ENCODE assay signal across 1 cellular context in genomic region chr1:232805269-232806070, GRCh38.
TF ChIP-seq lines count a peak whose summit lies in the region.

MAP10 (plus strand) TSS chr1:232805416; CDS start chr1:232805450, 34 bp downstream.

TF ChIP-seq in K562, 482 proteins besides CTCF, POLR2A, EP300 and RAD21 (continued from another document and continues in another):
- TF ChIP-seq NFXL1 (CRISPR knock-in tag; IDR thresholded peaks at IDR 0.05) (no peak), MEIS2 (IDR thresholded peaks at IDR 0.05; ENCODE audit: partially characterized antibody) (no peak), BHLHE40 (IDR thresholded peaks at IDR 0.05; ENCODE audit: low read length) (no peak), RBM22 (IDR thresholded peaks at IDR 0.05; ENCODE audit: low read depth, low read length, poor library complexity, severe bottlenecking) (no peak), GATA2 (CRISPR knock-in tag; IDR thresholded peaks at IDR 0.05) (no peak), HDAC3 (IDR thresholded peaks at IDR 0.05; ENCODE audit: borderline replicate concordance, partially characterized antibody) (peak; percentile 54), ZNF436 (CRISPR knock-in tag; IDR thresholded peaks at IDR 0.05) (no peak), MCM7 (IDR thresholded peaks at IDR 0.05) (no peak), ZNF444 (CRISPR knock-in tag; IDR thresholded peaks at IDR 0.05) (no peak), DPF2 (IDR thresholded peaks at IDR 0.05) (no peak), FOXK2 (conservative IDR thresholded peaks at IDR 0.05 in 1 of 2, IDR thresholded peaks at IDR 0.05 in 1 of 2; ENCODE audit: low read depth in 2 of 2) (no peak), RBM15 (IDR thresholded peaks at IDR 0.05; ENCODE audit: insufficient read depth, low read length) (no peak), RBFOX2 (IDR thresholded peaks at IDR 0.05; ENCODE audit: low read depth, low read length) (peak; percentile 89), RBBP5 (IDR thresholded peaks at IDR 0.05; ENCODE audit: borderline replicate concordance, insufficient read depth, low read length, poor library complexity, severe bottlenecking) (peak; percentile 59), POU5F1 (IDR thresholded peaks at IDR 0.05; ENCODE audit: borderline replicate concordance, low read depth, low read length, partially characterized antibody) (no peak), MEF2D (tag; conservative IDR thresholded peaks at IDR 0.05; ENCODE audit: low read depth) (no peak), NR3C1 (CRISPR knock-in tag; IDR thresholded peaks at IDR 0.05) (no peak), RFX1 (IDR thresholded peaks at IDR 0.05) (peak; percentile 84), SIN3A (IDR thresholded peaks at IDR 0.05; ENCODE audit: borderline replicate concordance in 2 of 2, control insufficient read depth in 1 of 2, low read depth in 2 of 2, low read length in 2 of 2) (no peak; a peak in 1 of 4 replicates), ZNF507 (tag; conservative IDR thresholded peaks at IDR 0.05) (no peak), DIDO1 (tag; IDR thresholded peaks at IDR 0.05; ENCODE audit: low read depth) (no peak), HLTF (IDR thresholded peaks at IDR 0.05) (no peak), NBN (IDR thresholded peaks at IDR 0.05; ENCODE audit: low read depth) (no peak), ZNF655 (CRISPR knock-in tag; IDR thresholded peaks at IDR 0.05) (no peak), ZNF644 (tag; IDR thresholded peaks at IDR 0.05; ENCODE audit: low read depth) (no peak), GTF2F1 (IDR thresholded peaks at IDR 0.05; ENCODE audit: low read depth, low read length) (no peak), HMG20B (CRISPR knock-in tag; IDR thresholded peaks at IDR 0.05) (no peak), C11orf30 (IDR thresholded peaks at IDR 0.05; ENCODE audit: low read depth) (no peak), DDX20 (tag; IDR thresholded peaks at IDR 0.05; ENCODE audit: low read depth) (no peak), ZNF347 (CRISPR knock-in tag; IDR thresholded peaks at IDR 0.05; ENCODE audit: low read depth) (no peak), PRMT5 (CRISPR knock-in tag; IDR thresholded peaks at IDR 0.05) (no peak), ZFP36 (IDR thresholded peaks at IDR 0.05; ENCODE audit: low read depth, low read length, partially characterized antibody) (no peak), IFI16 (CRISPR knock-in tag; IDR thresholded peaks at IDR 0.05) (no peak), PHF8 (IDR thresholded peaks at IDR 0.05; ENCODE audit: borderline replicate concordance, low read length) (peak; percentile 73), NR2C1 (IDR thresholded peaks at IDR 0.05) (no peak), NR2C1 (tag; IDR thresholded peaks at IDR 0.05) (no peak), CAMTA2 (CRISPR knock-in tag; conservative IDR thresholded peaks at IDR 0.05) (no peak), SRSF9 (IDR thresholded peaks at IDR 0.05; ENCODE audit: borderline replicate concordance, low read depth, low read length) (no peak)
- TF ChIP-seq, protein P1, sequence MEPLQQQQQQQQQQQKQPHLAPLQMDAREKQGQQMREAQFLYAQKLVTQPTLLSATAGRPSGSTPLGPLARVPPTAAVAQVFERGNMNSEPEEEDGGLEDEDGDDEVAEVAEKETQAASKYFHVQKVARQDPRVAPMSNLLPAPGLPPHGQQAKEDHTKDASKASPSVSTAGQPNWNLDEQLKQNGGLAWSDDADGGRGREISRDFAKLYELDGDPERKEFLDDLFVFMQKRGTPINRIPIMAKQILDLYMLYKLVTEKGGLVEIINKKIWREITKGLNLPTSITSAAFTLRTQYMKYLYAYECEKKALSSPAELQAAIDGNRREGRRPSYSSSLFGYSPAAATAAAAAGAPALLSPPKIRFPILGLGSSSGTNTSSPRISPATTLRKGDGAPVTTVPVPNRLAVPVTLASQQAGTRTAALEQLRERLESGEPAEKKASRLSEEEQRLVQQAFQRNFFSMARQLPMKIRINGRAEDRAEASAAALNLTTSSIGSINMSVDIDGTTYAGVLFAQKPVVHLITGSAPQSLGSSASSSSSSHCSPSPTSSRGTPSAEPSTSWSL (CRISPR knock-in tag; IDR thresholded peaks at IDR 0.05; ENCODE audit: borderline replicate concordance): no peak
- TF ChIP-seq, protein P2, sequence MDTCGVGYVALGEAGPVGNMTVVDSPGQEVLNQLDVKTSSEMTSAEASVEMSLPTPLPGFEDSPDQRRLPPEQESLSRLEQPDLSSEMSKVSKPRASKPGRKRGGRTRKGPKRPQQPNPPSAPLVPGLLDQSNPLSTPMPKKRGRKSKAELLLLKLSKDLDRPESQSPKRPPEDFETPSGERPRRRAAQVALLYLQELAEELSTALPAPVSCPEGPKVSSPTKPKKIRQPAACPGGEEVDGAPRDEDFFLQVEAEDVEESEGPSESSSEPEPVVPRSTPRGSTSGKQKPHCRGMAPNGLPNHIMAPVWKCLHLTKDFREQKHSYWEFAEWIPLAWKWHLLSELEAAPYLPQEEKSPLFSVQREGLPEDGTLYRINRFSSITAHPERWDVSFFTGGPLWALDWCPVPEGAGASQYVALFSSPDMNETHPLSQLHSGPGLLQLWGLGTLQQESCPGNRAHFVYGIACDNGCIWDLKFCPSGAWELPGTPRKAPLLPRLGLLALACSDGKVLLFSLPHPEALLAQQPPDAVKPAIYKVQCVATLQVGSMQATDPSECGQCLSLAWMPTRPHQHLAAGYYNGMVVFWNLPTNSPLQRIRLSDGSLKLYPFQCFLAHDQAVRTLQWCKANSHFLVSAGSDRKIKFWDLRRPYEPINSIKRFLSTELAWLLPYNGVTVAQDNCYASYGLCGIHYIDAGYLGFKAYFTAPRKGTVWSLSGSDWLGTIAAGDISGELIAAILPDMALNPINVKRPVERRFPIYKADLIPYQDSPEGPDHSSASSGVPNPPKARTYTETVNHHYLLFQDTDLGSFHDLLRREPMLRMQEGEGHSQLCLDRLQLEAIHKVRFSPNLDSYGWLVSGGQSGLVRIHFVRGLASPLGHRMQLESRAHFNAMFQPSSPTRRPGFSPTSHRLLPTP (IDR thresholded peaks at IDR 0.05; ENCODE audit: borderline replicate concordance, extremely low read depth, insufficient read length): no peak
- TF ChIP-seq, protein P3, sequence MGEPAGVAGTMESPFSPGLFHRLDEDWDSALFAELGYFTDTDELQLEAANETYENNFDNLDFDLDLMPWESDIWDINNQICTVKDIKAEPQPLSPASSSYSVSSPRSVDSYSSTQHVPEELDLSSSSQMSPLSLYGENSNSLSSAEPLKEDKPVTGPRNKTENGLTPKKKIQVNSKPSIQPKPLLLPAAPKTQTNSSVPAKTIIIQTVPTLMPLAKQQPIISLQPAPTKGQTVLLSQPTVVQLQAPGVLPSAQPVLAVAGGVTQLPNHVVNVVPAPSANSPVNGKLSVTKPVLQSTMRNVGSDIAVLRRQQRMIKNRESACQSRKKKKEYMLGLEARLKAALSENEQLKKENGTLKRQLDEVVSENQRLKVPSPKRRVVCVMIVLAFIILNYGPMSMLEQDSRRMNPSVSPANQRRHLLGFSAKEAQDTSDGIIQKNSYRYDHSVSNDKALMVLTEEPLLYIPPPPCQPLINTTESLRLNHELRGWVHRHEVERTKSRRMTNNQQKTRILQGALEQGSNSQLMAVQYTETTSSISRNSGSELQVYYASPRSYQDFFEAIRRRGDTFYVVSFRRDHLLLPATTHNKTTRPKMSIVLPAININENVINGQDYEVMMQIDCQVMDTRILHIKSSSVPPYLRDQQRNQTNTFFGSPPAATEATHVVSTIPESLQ (CRISPR knock-in tag; IDR thresholded peaks at IDR 0.05): no peak
- TF ChIP-seq, protein P4, sequence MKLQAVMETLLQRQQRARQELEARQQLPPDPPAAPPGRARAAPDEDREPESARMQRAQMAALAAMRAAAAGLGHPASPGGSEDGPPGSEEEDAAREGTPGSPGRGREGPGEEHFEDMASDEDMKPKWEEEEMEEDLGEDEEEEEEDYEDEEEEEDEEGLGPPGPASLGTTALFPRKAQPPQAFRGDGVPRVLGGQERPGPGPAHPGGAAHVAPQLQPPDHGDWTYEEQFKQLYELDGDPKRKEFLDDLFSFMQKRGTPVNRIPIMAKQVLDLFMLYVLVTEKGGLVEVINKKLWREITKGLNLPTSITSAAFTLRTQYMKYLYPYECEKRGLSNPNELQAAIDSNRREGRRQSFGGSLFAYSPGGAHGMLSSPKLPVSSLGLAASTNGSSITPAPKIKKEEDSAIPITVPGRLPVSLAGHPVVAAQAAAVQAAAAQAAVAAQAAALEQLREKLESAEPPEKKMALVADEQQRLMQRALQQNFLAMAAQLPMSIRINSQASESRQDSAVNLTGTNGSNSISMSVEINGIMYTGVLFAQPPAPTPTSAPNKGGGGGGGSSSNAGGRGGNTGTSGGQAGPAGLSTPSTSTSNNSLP (IDR thresholded peaks at IDR 0.05; ENCODE audit: borderline replicate concordance, low read depth, low read length): no peak
- TF ChIP-seq, protein P5, sequence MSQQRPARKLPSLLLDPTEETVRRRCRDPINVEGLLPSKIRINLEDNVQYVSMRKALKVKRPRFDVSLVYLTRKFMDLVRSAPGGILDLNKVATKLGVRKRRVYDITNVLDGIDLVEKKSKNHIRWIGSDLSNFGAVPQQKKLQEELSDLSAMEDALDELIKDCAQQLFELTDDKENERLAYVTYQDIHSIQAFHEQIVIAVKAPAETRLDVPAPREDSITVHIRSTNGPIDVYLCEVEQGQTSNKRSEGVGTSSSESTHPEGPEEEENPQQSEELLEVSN (IDR thresholded peaks at IDR 0.05; ENCODE audit: borderline replicate concordance in 1 of 2, extremely low read depth in 1 of 2, insufficient read depth in 1 of 2, insufficient read length in 1 of 2, low read depth in 1 of 2, low read length in 1 of 2, poor library complexity in 1 of 2, severe bottlenecking in 1 of 2): peak in 1 of 2 experiments; percentile 54
- TF ChIP-seq, protein P6, sequence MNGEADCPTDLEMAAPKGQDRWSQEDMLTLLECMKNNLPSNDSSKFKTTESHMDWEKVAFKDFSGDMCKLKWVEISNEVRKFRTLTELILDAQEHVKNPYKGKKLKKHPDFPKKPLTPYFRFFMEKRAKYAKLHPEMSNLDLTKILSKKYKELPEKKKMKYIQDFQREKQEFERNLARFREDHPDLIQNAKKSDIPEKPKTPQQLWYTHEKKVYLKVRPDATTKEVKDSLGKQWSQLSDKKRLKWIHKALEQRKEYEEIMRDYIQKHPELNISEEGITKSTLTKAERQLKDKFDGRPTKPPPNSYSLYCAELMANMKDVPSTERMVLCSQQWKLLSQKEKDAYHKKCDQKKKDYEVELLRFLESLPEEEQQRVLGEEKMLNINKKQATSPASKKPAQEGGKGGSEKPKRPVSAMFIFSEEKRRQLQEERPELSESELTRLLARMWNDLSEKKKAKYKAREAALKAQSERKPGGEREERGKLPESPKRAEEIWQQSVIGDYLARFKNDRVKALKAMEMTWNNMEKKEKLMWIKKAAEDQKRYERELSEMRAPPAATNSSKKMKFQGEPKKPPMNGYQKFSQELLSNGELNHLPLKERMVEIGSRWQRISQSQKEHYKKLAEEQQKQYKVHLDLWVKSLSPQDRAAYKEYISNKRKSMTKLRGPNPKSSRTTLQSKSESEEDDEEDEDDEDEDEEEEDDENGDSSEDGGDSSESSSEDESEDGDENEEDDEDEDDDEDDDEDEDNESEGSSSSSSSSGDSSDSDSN (IDR thresholded peaks at IDR 0.05; ENCODE audit: borderline replicate concordance in 1 of 2, low read depth in 2 of 2, low read length in 2 of 2): no peak
- TF ChIP-seq, protein P7, sequence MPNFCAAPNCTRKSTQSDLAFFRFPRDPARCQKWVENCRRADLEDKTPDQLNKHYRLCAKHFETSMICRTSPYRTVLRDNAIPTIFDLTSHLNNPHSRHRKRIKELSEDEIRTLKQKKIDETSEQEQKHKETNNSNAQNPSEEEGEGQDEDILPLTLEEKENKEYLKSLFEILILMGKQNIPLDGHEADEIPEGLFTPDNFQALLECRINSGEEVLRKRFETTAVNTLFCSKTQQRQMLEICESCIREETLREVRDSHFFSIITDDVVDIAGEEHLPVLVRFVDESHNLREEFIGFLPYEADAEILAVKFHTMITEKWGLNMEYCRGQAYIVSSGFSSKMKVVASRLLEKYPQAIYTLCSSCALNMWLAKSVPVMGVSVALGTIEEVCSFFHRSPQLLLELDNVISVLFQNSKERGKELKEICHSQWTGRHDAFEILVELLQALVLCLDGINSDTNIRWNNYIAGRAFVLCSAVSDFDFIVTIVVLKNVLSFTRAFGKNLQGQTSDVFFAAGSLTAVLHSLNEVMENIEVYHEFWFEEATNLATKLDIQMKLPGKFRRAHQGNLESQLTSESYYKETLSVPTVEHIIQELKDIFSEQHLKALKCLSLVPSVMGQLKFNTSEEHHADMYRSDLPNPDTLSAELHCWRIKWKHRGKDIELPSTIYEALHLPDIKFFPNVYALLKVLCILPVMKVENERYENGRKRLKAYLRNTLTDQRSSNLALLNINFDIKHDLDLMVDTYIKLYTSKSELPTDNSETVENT (CRISPR knock-in tag; IDR thresholded peaks at IDR 0.05): no peak
- TF ChIP-seq, protein P8, sequence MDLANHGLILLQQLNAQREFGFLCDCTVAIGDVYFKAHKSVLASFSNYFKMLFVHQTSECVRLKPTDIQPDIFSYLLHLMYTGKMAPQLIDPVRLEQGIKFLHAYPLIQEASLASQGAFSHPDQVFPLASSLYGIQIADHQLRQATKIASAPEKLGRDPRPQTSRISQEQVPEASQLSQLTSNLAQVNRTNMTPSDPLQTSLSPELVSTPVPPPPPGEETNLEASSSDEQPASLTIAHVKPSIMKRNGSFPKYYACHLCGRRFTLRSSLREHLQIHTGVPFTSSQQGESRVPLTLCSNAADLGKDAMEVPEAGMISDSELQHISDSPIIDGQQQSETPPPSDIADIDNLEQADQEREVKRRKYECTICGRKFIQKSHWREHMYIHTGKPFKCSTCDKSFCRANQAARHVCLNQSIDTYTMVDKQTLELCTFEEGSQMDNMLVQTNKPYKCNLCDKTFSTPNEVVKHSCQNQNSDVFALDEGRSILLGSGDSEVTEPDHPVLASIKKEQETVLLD (IDR thresholded peaks at IDR 0.05): no peak
- TF ChIP-seq, protein P9, sequence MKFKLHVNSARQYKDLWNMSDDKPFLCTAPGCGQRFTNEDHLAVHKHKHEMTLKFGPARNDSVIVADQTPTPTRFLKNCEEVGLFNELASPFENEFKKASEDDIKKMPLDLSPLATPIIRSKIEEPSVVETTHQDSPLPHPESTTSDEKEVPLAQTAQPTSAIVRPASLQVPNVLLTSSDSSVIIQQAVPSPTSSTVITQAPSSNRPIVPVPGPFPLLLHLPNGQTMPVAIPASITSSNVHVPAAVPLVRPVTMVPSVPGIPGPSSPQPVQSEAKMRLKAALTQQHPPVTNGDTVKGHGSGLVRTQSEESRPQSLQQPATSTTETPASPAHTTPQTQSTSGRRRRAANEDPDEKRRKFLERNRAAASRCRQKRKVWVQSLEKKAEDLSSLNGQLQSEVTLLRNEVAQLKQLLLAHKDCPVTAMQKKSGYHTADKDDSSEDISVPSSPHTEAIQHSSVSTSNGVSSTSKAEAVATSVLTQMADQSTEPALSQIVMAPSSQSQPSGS (CRISPR knock-in tag; IDR thresholded peaks at IDR 0.05): peak; percentile 53; the same call in 1 of the 2 replicates
